8 cellular contexts compared by ENCODE assay signal in genomic region chr19:45863335-45863839, GRCh38. TPM values are rescaled to one million over a fixed set of nuclear protein-coding genes. Genes with fewer than 3 reads are reported as not detected.
A peak's percentile ranks its signal among the peaks of the same experiment; 100 is the strongest.
DNase-seq lines count a peak whose midpoint lies in the region; ATAC-seq and TF ChIP-seq lines count a peak whose summit lies in the region.

No MANE protein-coding gene starts in this region.

- H3K4me1 Mint-ChIP-seq in CD8-positive, alpha-beta T cell (ENCODE audit: low read depth): peaks cover 29% of the 10 kb centered on the region
- peaks cover 28% of the 10 kb centered on the region for H3K4me1 Mint-ChIP-seq in osteocyte (ENCODE audit: unreplicated experiment)

- H3K9me3 ChIP-seq in CD8-positive, alpha-beta T cell (ENCODE audit: low read length): no peaks in the 10 kb centered on the region
- H3K9me3 ChIP-seq in Panc1 (ENCODE audit: control insufficient read depth, insufficient read depth, low read depth, low read length): no peaks in the 10 kb centered on the region

- intact Hi-C loops in CD8-positive, alpha-beta T cell (cut with DNase I, micrococcal nuclease): loop anchor here (1.0 to 5.0 kb wide), 16 partner anchors 23 to 989 kb away; partner anchors contain the start of genes CCDC61 (in 2 of the 2), DMWD (in 2 of the 2), IRF2BP1 (in 2 of the 2) and AP2S1 (in 1 of the 2)
- intact Hi-C loops in Panc1 (cut with micrococcal nuclease; ENCODE audit: unreplicated experiment): no loop called here

- H3K4me3 Mint-ChIP-seq in CD8-positive, alpha-beta T cell: peak overlapping the region; percentile 93
- H3K4me3 Mint-ChIP-seq in osteocyte (ENCODE audit: unreplicated experiment): peak overlapping the region; percentile 89

- TF ChIP-seq CTCF in CD8-positive, alpha-beta T cell (IDR thresholded peaks at IDR 0.05): no peak
- TF ChIP-seq CTCF in Panc1 (IDR thresholded peaks at IDR 0.05): no peak
- TF ChIP-seq CTCF in epithelial cell of proximal tubule (conservative IDR thresholded peaks at IDR 0.05; ENCODE audit: low read depth, low read length): no peak
- no peak for TF ChIP-seq CTCF in osteocyte (IDR thresholded peaks at IDR 0.05)

- H3K9me3 Mint-ChIP-seq in CD8-positive, alpha-beta T cell: no peaks in the 10 kb centered on the region
- H3K9me3 Mint-ChIP-seq in osteocyte (ENCODE audit: unreplicated experiment): no peaks in the 10 kb centered on the region

- DNase-seq in CD8-positive, alpha-beta T cell: no peak
- DNase-seq in Panc1 (ENCODE audit: low read depth, low spot score) (no peak), epithelial cell of proximal tubule (ENCODE audit: low read depth) (no peak), osteocyte (ENCODE audit: extremely low spot score, unreplicated experiment) (no peak), GM19240 (ENCODE audit: insufficient read length, low spot score) (no peak), NCI-H2196 treated with DMSO at 0.1 percent for 48 hours (lab: John Stamatoyannopoulos, UW; ENCODE audit: unreplicated experiment) (no peak), caudate nucleus (lab: John Stamatoyannopoulos, UW) (no peak)

- peak overlapping the region; percentile 93 for H3K4me3 ChIP-seq in CD8-positive, alpha-beta T cell (ENCODE audit: low read depth, low read length)
- H3K4me3 ChIP-seq in Panc1 (ENCODE audit: low read depth in 2 of 2, low read length in 2 of 2): peak overlapping the region; percentile 59 to 95
- H3K4me3 ChIP-seq in epithelial cell of proximal tubule (ENCODE audit: low read depth, low read length): peak overlapping the region; percentile 70

- H3K27ac ChIP-seq in CD8-positive, alpha-beta T cell (ENCODE audit: low read depth, low read length): no peak overlapping the region
- H3K27ac ChIP-seq in Panc1 (ENCODE audit: low read length) (no peak overlapping the region), caudate nucleus (ENCODE audit: low read depth, low read length) (no peak overlapping the region)

- POLR2A ChIA-PET in CD8-positive, alpha-beta T cell (lab: Charles Lee): interaction anchor here (0.7 to 1.7 kb wide), 5 partner anchors 23 to 363 kb away, joined by 3 to 16 read pairs (median 4); partner anchors contain the start of genes DMWD, IRF2BP1 and MYPOP
- POLR2A ChIA-PET in Panc1 (lab: Charles Lee): no interaction called here

- H3K27me3 ChIP-seq in CD8-positive, alpha-beta T cell (ENCODE audit: insufficient read depth, low read length): no peaks in the 10 kb centered on the region
- H3K27me3 ChIP-seq in Panc1 (ENCODE audit: control insufficient read depth, insufficient read depth, low read length): no peaks in the 10 kb centered on the region; the same call in 1 of the 2 replicates

- ATAC-seq in CD8-positive, alpha-beta T cell: no peak
- ATAC-seq in Panc1 (no peak), GM18519 (IDR thresholded peaks at IDR 0.05; ENCODE audit: low FRiP score, unreplicated experiment) (no peak)

- BruUV-seq in Panc1 (replicated peaks; lab: Mats Ljungman, UMichigan): no TSS peak

- H3K36me3 ChIP-seq in CD8-positive, alpha-beta T cell (ENCODE audit: insufficient read depth, low read length): peaks cover 4% of the 10 kb centered on the region
- no peaks in the 10 kb centered on the region; the same call in 1 of the 2 replicates for H3K36me3 ChIP-seq in Panc1 (ENCODE audit: control insufficient read depth, insufficient read depth, low read length)

- H3K27ac Mint-ChIP-seq in CD8-positive, alpha-beta T cell: peak overlapping the region; percentile 93
- H3K27ac Mint-ChIP-seq in osteocyte (ENCODE audit: unreplicated experiment): peak overlapping the region; percentile 23

- peaks cover 16% of the 10 kb centered on the region for H3K27me3 Mint-ChIP-seq in CD8-positive, alpha-beta T cell (ENCODE audit: low read depth)
- H3K27me3 Mint-ChIP-seq in osteocyte (ENCODE audit: unreplicated experiment): peaks cover 38% of the 10 kb centered on the region

- in situ Hi-C loops in Panc1 (cut with HindIII; ENCODE audit: low pct_unique_long_range_greater_than_20kb, low sequenced_read_pairs): no loop called here

- CTCF ChIA-PET in CD8-positive, alpha-beta T cell (lab: Charles Lee): interaction anchor here (1.0 to 3.0 kb wide), 7 partner anchors 16 to 67 kb away, joined by 3 to 20 read pairs (median 3); partner anchors contain the start of gene IRF2BP1
- CTCF ChIA-PET in Panc1 (lab: Charles Lee): interaction anchor here (0.6 to 0.9 kb wide), 3 partner anchors 19 to 139 kb away, joined by 3 to 5 read pairs (median 3); no protein-coding TSS in a partner anchor

- peaks cover 23% of the 10 kb centered on the region for H3K36me3 Mint-ChIP-seq in CD8-positive, alpha-beta T cell
- H3K36me3 Mint-ChIP-seq in osteocyte (ENCODE audit: unreplicated experiment): peaks cover 5% of the 10 kb centered on the region

- H3K4me1 ChIP-seq in CD8-positive, alpha-beta T cell (ENCODE audit: insufficient read depth, low read length): peaks cover 20% of the 10 kb centered on the region
- H3K4me1 ChIP-seq in Panc1 (ENCODE audit: control insufficient read depth, insufficient read depth, low read length): peaks cover 4% of the 10 kb centered on the region; the same call in 1 of the 2 replicates

RNA-seq across cellular contexts. Expression of gene SYMPK, which starts 0.4 kb away (rescaled TPM):
- 10 to 100 TPM; 52.6 to 54.2 TPM for total RNA-seq in CD8-positive, alpha-beta T cell
- total RNA-seq in Panc1 (2021; ENCODE audit: unreplicated experiment) (47.7 TPM), epithelial cell of proximal tubule (22.9 and 26.0 TPM in 2 replicates), osteocyte (67.2 and 72.1 TPM in 2 replicates)
- polyA plus RNA-seq in Panc1 (2012; ENCODE audit: insufficient read length): 46.6 TPM

RNA-seq across cellular contexts. Expression of gene FOXA3, which starts 0.7 kb away (rescaled TPM):
- total RNA-seq in CD8-positive, alpha-beta T cell: not detected
- total RNA-seq in Panc1 (2021; ENCODE audit: unreplicated experiment) (0.26 TPM), epithelial cell of proximal tubule (1.1 and 2.8 TPM in 2 replicates), osteocyte (not detected in 2 replicates)
- 0.22 TPM for polyA plus RNA-seq in Panc1 (2012; ENCODE audit: insufficient read length)

RNA-seq across cellular contexts. Expression of gene IRF2BP1, which starts 22.6 kb away (rescaled TPM):
- 10 to 100 TPM; 17.7 to 19.6 TPM for total RNA-seq in CD8-positive, alpha-beta T cell
- total RNA-seq in Panc1 (2021; ENCODE audit: unreplicated experiment) (21.9 TPM), epithelial cell of proximal tubule (26.8 and 31.2 TPM in 2 replicates), osteocyte (29.4 and 30.9 TPM in 2 replicates)
- 22.4 TPM for polyA plus RNA-seq in Panc1 (2012; ENCODE audit: insufficient read length)

RNA-seq across cellular contexts. Expression of gene MYPOP, which starts 39.0 kb away (rescaled TPM):
- total RNA-seq in CD8-positive, alpha-beta T cell: 1 to 10 TPM; 3.4 to 3.5 TPM
- total RNA-seq in Panc1 (2021; ENCODE audit: unreplicated experiment) (11.1 TPM), epithelial cell of proximal tubule (1.3 and 2.0 TPM in 2 replicates), osteocyte (9.9 and 10.4 TPM in 2 replicates)
- 11.6 TPM for polyA plus RNA-seq in Panc1 (2012; ENCODE audit: insufficient read length)

RNA-seq across cellular contexts. Expression of gene RSPH6A, which starts 48.3 kb away (rescaled TPM):
- under 1 TPM; 0.14 to 0.28 TPM for total RNA-seq in CD8-positive, alpha-beta T cell
- total RNA-seq in Panc1 (2021; ENCODE audit: unreplicated experiment): not detected
- polyA plus RNA-seq in Panc1 (2012; ENCODE audit: insufficient read length): not detected
- 0.07 TPM in 1 of 2 replicates, not detected in the other for total RNA-seq in epithelial cell of proximal tubule
- 0.30 and 0.42 TPM in 2 replicates for total RNA-seq in osteocyte
